14 cellular contexts compared by ENCODE assay signal in genomic region chr13:110910013-110910890, GRCh38. TPM values are rescaled to one million over a fixed set of nuclear protein-coding genes. Genes with fewer than 3 reads are reported as not detected.
A peak's percentile ranks its signal among the peaks of the same experiment; 100 is the strongest.
DNase-seq lines count a peak whose midpoint lies in the region; ATAC-seq and TF ChIP-seq lines count a peak whose summit lies in the region.
"Had no signal": no experiment of that assay in that cellular context is flagged by ENCODE, and none has a peak within 500 bp of the region (broad histone marks: within the 10 kb centered on the region; RNA-seq: fewer than 3 reads in every experiment).

No MANE protein-coding gene starts in this region.

- POLR2A ChIA-PET in HCT116 (lab: Charles Lee) = interaction anchor here (1.1 to 1.6 kb wide), 2 partner anchors 35 to 198 kb away, joined by 3 to 4 read pairs; no protein-coding TSS in a partner anchor

- no TSS peak for BruUV-seq in HCT116 (replicated peaks; lab: Mats Ljungman, UMichigan)

- in situ Hi-C loops in gastrocnemius medialis (cut with MboI; ENCODE audit: low sequenced_read_pairs in 4 of 4) = loop anchor here in 3 of 4 donors (10.0 to 25.0 kb wide), 4 partner anchors 198 to 327 kb away; partner anchors contain the start of genes CARS2 (in 3 of the 3) and ING1 (in 2 of the 3)

- peaks cover 41% of the 10 kb centered on the region; the same call in 1 of the 2 replicates for H4K20me1 ChIP-seq in HCT116 (ENCODE audit: insufficient read depth)

- H3K27ac ChIP-seq in HCT116 (ENCODE audit: low read depth, low read length) (peak overlapping the region; percentile 83), duodenal mucosa (ENCODE audit: low read depth, low read length) (no peak overlapping the region), gastrocnemius medialis (peak overlapping the region; percentile 96 to 100 (median 98)), ascending aorta (no peak overlapping the region)

- H3K9me3 ChIP-seq in HCT116 (ENCODE audit: control insufficient read depth in 1 of 2, insufficient read depth in 1 of 2, low read depth in 1 of 2, low read length in 2 of 2) = no peaks in the 10 kb centered on the region
- no peaks in the 10 kb centered on the region for H3K9me3 ChIP-seq in duodenal mucosa (ENCODE audit: control insufficient read depth in 1 of 2, low read length in 2 of 2)
- no peaks in the 10 kb centered on the region for H3K9me3 ChIP-seq in gastrocnemius medialis
- H3K9me3 ChIP-seq in ascending aorta = no peaks in the 10 kb centered on the region
- H3K9me3 ChIP-seq: uterus had no signal

- TF ChIP-seq RAD21 in HCT116 (IDR thresholded peaks at IDR 0.05; ENCODE audit: low read depth) = no peak

- H3K4me1 ChIP-seq in HCT116 (ENCODE audit: control insufficient read depth in 1 of 2, insufficient read depth in 2 of 2, low read length in 2 of 2) (peaks cover 57 to 72% of the 10 kb centered on the region in 2 experiments), duodenal mucosa (ENCODE audit: control insufficient read depth in 1 of 2, insufficient read depth in 2 of 2, low read length in 2 of 2) (peaks cover 48 to 58% of the 10 kb centered on the region in 2 donors), gastrocnemius medialis (peaks cover 66 to 78% of the 10 kb centered on the region in 2 donors), ascending aorta (peaks cover 12 to 43% of the 10 kb centered on the region in 2 donors)

- peak overlapping the region; percentile 61 for H3K9ac ChIP-seq in HCT116 (ENCODE audit: low read length)
- H3K9ac ChIP-seq in duodenal mucosa (ENCODE audit: low read depth in 1 of 2, low read length in 2 of 2) = no peak overlapping the region

- no peak for TF ChIP-seq POLR2A in HCT116 (IDR thresholded peaks at IDR 0.05; ENCODE audit: borderline replicate concordance, extremely low read depth, insufficient read depth, insufficient read length)
- TF ChIP-seq POLR2A in gastrocnemius medialis (IDR thresholded peaks at IDR 0.05) = no peak

- ATAC-seq in HCT116 (no peak), gastrocnemius medialis (no peak)
- ATAC-seq: stimulated activated effector memory CD8-positive, alpha-beta T cell treated with anti-CD3 and anti-CD28 coated beads, Interleukin-12 subunit alpha, Interleukin-12 subunit beta, amount 100 ng/mL, for 72 hours; T-cell had no signal

- H2AFZ ChIP-seq in HCT116 (ENCODE audit: low read depth, low read length, poor library complexity, severe bottlenecking) = no peak overlapping the region

- intact Hi-C loops in HCT116 (cut with micrococcal nuclease) = loop anchor here (10.0 kb wide), 1 partner anchor 135 kb away; no protein-coding TSS in a partner anchor
- intact Hi-C loops in gastrocnemius medialis (cut with DNase I; ENCODE audit: low total_unique reads) = loop anchor here (5.0 to 10.0 kb wide), 3 partner anchors 293 to 335 kb away; partner anchors contain the start of gene NAXD
- intact Hi-C loops in ascending aorta (cut with DNase I) = loop anchor here (10.0 kb wide), 1 partner anchor 375 kb away; no protein-coding TSS in a partner anchor

- DNase-seq in HCT116 (ENCODE audit: low read depth, low spot score) (no peak), NCI-H2029 treated with DMSO at 0.1 percent for 48 hours (lab: John Stamatoyannopoulos, UW) (peak; percentile 73), gastrocnemius medialis (peak; percentile 41 to 57), ascending aorta (ENCODE audit: low spot score in 2 of 2) (no peak), UCSD-AML1 (lab: John Stamatoyannopoulos, UW; ENCODE audit: unreplicated experiment) (no peak), DMS 273 treated with DMSO at 0.1 percent for 48 hours (lab: John Stamatoyannopoulos, UW) (no peak)
- DNase-seq: activated CD4-positive, alpha-beta T cell treated with anti-CD3 and anti-CD28 coated beads, Interleukin-2, amount 10 ng/mL, durations not matched to agents 7 days and 5 days; NCI-H1048; NCI-H510A treated with DMSO at 0.1 percent for 48 hours; stimulated activated CD4-positive, alpha-beta T cell treated with anti-CD3 and anti-CD28 coated beads, Interleukin-4, amount 100 ng/mL, for 4 hours; T-cell; uterus had no signal

- RAD21 ChIA-PET in HCT116 (lab: Charles Lee; ENCODE audit: low non-redundant PET in 1 of 2, low total read pairs in 2 of 2, uncharacterized antibody in 2 of 2, unreplicated experiment in 2 of 2) = no interaction called here

- H3K27me3 ChIP-seq in HCT116 (ENCODE audit: insufficient read depth, low read length) = no peaks in the 10 kb centered on the region
- H3K27me3 ChIP-seq in duodenal mucosa (ENCODE audit: control insufficient read depth in 1 of 2, insufficient read depth in 2 of 2, low read length in 2 of 2) = no peaks in the 10 kb centered on the region
- H3K27me3 ChIP-seq in gastrocnemius medialis = no peaks in the 10 kb centered on the region
- H3K27me3 ChIP-seq in ascending aorta = no peaks in the 10 kb centered on the region
- H3K27me3 ChIP-seq: uterus had no signal

- H3K9me2 ChIP-seq in HCT116 (ENCODE audit: insufficient read depth) = no peaks in the 10 kb centered on the region

- H3K4me3 ChIP-seq in HCT116 (replicated peaks in 1 of 2; ENCODE audit: low read depth in 1 of 2, low read length in 2 of 2) (no peak overlapping the region; a peak in 1 of 4 replicates), duodenal mucosa (ENCODE audit: low read depth in 1 of 2, low read length in 2 of 2) (peak overlapping the region; percentile 10 to 21), gastrocnemius medialis (peak overlapping the region in 2 of 4 donors; percentile 7 to 85), ascending aorta (no peak overlapping the region)
- H3K4me3 ChIP-seq: uterus had no signal

- peak overlapping the region; percentile 91 for H3K4me2 ChIP-seq in HCT116 (ENCODE audit: low read length)

- no peak for TF ChIP-seq CTCF in HCT116 (IDR thresholded peaks at IDR 0.05 in 2 of 3, conservative IDR thresholded peaks at IDR 0.05 in 1 of 3; ENCODE audit: borderline replicate concordance in 1 of 3, insufficient read depth in 1 of 3, low read depth in 2 of 3, low read length in 2 of 3)
- no peak for TF ChIP-seq CTCF in gastrocnemius medialis (IDR thresholded peaks at IDR 0.05 in 4 of 5, conservative IDR thresholded peaks at IDR 0.05 in 1 of 5)
- no peak for TF ChIP-seq CTCF in ascending aorta (IDR thresholded peaks at IDR 0.05)

- CTCF ChIA-PET in HCT116 (lab: Charles Lee) = no interaction called here

- H3K36me3 ChIP-seq in HCT116 (ENCODE audit: control insufficient read depth in 1 of 2, insufficient read depth in 2 of 2, low read length in 2 of 2) (peaks cover 9 to 66% of the 10 kb centered on the region in 2 experiments), duodenal mucosa (ENCODE audit: control insufficient read depth in 1 of 2, insufficient read depth in 2 of 2, low read length in 2 of 2) (peaks cover 11 to 25% of the 10 kb centered on the region in 2 donors), gastrocnemius medialis (peaks cover 0 to 14% of the 10 kb centered on the region in 2 donors), ascending aorta (peaks cover 0 to 24% of the 10 kb centered on the region in 2 donors)
- H3K36me3 ChIP-seq: uterus had no signal

- peaks cover 96% of the 10 kb centered on the region for H3K79me2 ChIP-seq in HCT116 (ENCODE audit: insufficient read depth, low read length)

TF ChIP-seq in HCT116, 20 proteins besides CTCF, POLR2A, EP300 and RAD21:
- TF ChIP-seq, protein P1, sequence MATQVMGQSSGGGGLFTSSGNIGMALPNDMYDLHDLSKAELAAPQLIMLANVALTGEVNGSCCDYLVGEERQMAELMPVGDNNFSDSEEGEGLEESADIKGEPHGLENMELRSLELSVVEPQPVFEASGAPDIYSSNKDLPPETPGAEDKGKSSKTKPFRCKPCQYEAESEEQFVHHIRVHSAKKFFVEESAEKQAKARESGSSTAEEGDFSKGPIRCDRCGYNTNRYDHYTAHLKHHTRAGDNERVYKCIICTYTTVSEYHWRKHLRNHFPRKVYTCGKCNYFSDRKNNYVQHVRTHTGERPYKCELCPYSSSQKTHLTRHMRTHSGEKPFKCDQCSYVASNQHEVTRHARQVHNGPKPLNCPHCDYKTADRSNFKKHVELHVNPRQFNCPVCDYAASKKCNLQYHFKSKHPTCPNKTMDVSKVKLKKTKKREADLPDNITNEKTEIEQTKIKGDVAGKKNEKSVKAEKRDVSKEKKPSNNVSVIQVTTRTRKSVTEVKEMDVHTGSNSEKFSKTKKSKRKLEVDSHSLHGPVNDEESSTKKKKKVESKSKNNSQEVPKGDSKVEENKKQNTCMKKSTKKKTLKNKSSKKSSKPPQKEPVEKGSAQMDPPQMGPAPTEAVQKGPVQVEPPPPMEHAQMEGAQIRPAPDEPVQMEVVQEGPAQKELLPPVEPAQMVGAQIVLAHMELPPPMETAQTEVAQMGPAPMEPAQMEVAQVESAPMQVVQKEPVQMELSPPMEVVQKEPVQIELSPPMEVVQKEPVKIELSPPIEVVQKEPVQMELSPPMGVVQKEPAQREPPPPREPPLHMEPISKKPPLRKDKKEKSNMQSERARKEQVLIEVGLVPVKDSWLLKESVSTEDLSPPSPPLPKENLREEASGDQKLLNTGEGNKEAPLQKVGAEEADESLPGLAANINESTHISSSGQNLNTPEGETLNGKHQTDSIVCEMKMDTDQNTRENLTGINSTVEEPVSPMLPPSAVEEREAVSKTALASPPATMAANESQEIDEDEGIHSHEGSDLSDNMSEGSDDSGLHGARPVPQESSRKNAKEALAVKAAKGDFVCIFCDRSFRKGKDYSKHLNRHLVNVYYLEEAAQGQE (IDR thresholded peaks at IDR 0.05; ENCODE audit: low read depth) = no peak
- no peak for TF ChIP-seq EZH2 (IDR thresholded peaks at IDR 0.05)
- TF ChIP-seq SIN3A (IDR thresholded peaks at IDR 0.05; ENCODE audit: low read depth) = no peak
- no peak for TF ChIP-seq FOSL1 (IDR thresholded peaks at IDR 0.05; ENCODE audit: low read depth)
- TF ChIP-seq ATF3 (IDR thresholded peaks at IDR 0.05) = no peak
- TF ChIP-seq YY1 (IDR thresholded peaks at IDR 0.05; ENCODE audit: extremely low read depth, insufficient replicate concordance, low read depth, low read length) = no peak
- TF ChIP-seq JUND (IDR thresholded peaks at IDR 0.05) = no peak
- TF ChIP-seq ZFX (IDR thresholded peaks at IDR 0.05) = no peak
- TF ChIP-seq POLR2AphosphoS5 (IDR thresholded peaks at IDR 0.05; ENCODE audit: low read depth, low read length) = no peak

RNA-seq across cellular contexts. Expression of gene ANKRD10, which starts 4.6 kb away (rescaled TPM):
- total RNA-seq in HCT116 (2021; ENCODE audit: unreplicated experiment) (173 TPM), gastrocnemius medialis (100 to 1,000 TPM; 145 to 381 (median 164) TPM), ascending aorta (100 TPM)
- 96.3 and 102 TPM in 2 replicates for polyA plus RNA-seq in HCT116 (2012)

Comparison
In these comparisons a context has a peak if more than half of its experiments do, and no peak if none do; other contexts are left out.
1. DNase-seq: peak in NCI-H2029 treated with DMSO at 0.1 percent for 48 hours (single experiment) and gastrocnemius medialis (2 of 2); none in HCT116 (single experiment), ascending aorta (0 of 2), UCSD-AML1 (single experiment) and DMS 273 treated with DMSO at 0.1 percent for 48 hours (single experiment).
2. H3K27ac ChIP-seq: peak in HCT116 (single experiment) and gastrocnemius medialis (4 of 4); none in duodenal mucosa (single experiment) and ascending aorta (0 of 2).
3. H3K4me3 ChIP-seq: peak in duodenal mucosa (2 of 2); none in HCT116 (0 of 2) and ascending aorta (0 of 2).